In the genomic region with DNA sequence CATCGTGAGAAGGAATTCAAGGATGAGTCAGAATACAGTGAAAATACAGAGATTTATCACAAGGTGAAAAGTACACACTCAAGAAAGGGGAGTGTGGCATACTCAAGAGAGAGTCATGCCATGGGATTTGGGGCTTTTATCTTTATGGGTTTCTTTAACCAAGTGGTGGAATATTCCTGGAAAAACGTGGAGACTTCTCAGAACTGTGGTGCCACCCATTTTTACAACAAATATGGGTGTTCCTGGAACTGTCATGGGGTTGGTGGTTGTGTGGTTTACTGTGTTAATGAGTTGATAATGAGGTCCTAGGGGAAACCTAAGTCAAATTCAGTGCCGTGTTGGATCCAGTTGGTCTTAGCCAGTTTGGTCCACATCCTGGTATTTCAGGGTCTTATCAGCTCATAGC, we compare ENCODE assay signal across 32 cellular contexts.
"Had no signal": no experiment of that assay in that cellular context is flagged by ENCODE, and none has a peak within 500 bp of the region (broad histone marks: within the 10 kb centered on the region; RNA-seq: fewer than 3 reads in every experiment).

No MANE protein-coding gene starts in this region.

- H3K4me1 ChIP-seq: ascending aorta, breast epithelium, colonic mucosa, esophagus squamous epithelium, gastroesophageal sphincter, heart right ventricle had no signal

- H3K27ac ChIP-seq: ascending aorta, breast epithelium, cardiac muscle cell, colonic mucosa, epithelial cell of prostate, esophagus squamous epithelium, gastroesophageal sphincter, heart right ventricle, VCaP had no signal

- DNase-seq: activated CD4-positive, alpha-beta memory T cell treated with anti-CD3 and anti-CD28 coated beads, Interleukin-2, amount 10 ng/mL, durations not matched to agents 7 days and 5 days; activated CD4-positive, alpha-beta T cell treated with anti-CD3 and anti-CD28 coated beads for 1 hour; activated CD4-positive, alpha-beta T cell treated with anti-CD3 and anti-CD28 coated beads for 4 hours; activated CD4-positive, alpha-beta T cell treated with anti-CD3 and anti-CD28 coated beads, Interleukin-2, amount 10 ng/mL, durations not matched to agents 7 days and 5 days; activated CD4-positive, alpha-beta T cell treated with anti-CD3 and anti-CD28 coated beads, Interleukin-2, amount 50 U/mL, for 4 hours; activated CD8-positive, alpha-beta memory T cell treated with anti-CD3 and anti-CD28 coated beads, Interleukin-2, amount 50 U/mL, for 48 hours; activated gamma-delta T cell; activated naive CD4-positive, alpha-beta T cell; activated naive CD4-positive, alpha-beta T cell treated with anti-CD3 and anti-CD28 coated beads, Interleukin-2, amount 10 ng/mL, durations not matched to agents 7 days and 5 days; activated naive CD8-positive, alpha-beta T cell treated with anti-CD3 and anti-CD28 coated beads, Interleukin-2, amount 10 ng/mL, durations not matched to agents 7 days and 5 days; activated T-cell treated with anti-CD3 and anti-CD28 coated beads for 4 hours; activated T-cell treated with anti-CD3 and anti-CD28 coated beads, Interleukin-2, amount 50 U/mL, for 24 hours; activated T-cell treated with anti-CD3 and anti-CD28 coated beads, Interleukin-2, amount 50 U/mL, for 72 hours; central memory CD4-positive, alpha-beta T cell; cerebellar nuclear complex; colonic mucosa; effector CD8-positive, alpha-beta T cell; esophagus squamous epithelium; foreskin melanocyte; heart right ventricle; hippocampal formation; T-helper 2 cell had no signal

- H3K9me3 ChIP-seq: ascending aorta, breast epithelium, colonic mucosa, esophagus squamous epithelium, gastroesophageal sphincter had no signal

- ATAC-seq: activated naive CD4-positive, alpha-beta T cell treated with anti-CD3 and anti-CD28 coated beads, Interleukin-2, amount 50 U/mL, for 72 hours; activated T-cell treated with anti-CD3 and anti-CD28 coated beads, Interleukin-2, amount 50 U/mL, for 72 hours; gastroesophageal sphincter; heart right ventricle; WTC11 had no signal

- FAIRE-seq: endometrium, endothelial cell of umbilical vein had no signal

- H3K4me3 ChIP-seq: ascending aorta, breast epithelium, cardiac muscle cell, colonic mucosa, esophagus squamous epithelium, gastroesophageal sphincter, heart right ventricle had no signal

- H3K27me3 ChIP-seq: ascending aorta, breast epithelium, cardiac muscle cell, colonic mucosa, esophagus squamous epithelium, gastroesophageal sphincter, heart right ventricle had no signal

- H3K36me3 ChIP-seq: ascending aorta, breast epithelium, cardiac muscle cell, colonic mucosa, esophagus squamous epithelium, gastroesophageal sphincter, heart right ventricle had no signal
